14 cellular contexts compared by ENCODE assay signal in genomic region chr1:169676001-169676400, GRCh38. TPM values are rescaled to one million over a fixed set of nuclear protein-coding genes. Genes with fewer than 3 reads are reported as not detected.
DNase-seq lines count a peak whose midpoint lies in the region; ATAC-seq and TF ChIP-seq lines count a peak whose summit lies in the region.
"Had no signal": no experiment of that assay in that cellular context is flagged by ENCODE, and none has a peak within 500 bp of the region (broad histone marks: within the 10 kb centered on the region; RNA-seq: fewer than 3 reads in every experiment).

No MANE protein-coding gene starts in this region.

- H3K4me1 ChIP-seq in GM23338 (ENCODE audit: insufficient read depth) (peaks cover 13% of the 10 kb centered on the region; the same call in 1 of the 2 replicates), left lung (peaks cover 0 to 5% of the 10 kb centered on the region in 2 donors), lower lobe of right lung (peaks cover 5% of the 10 kb centered on the region)
- H3K4me1 ChIP-seq: pancreas had no signal

- H3K27ac Mint-ChIP-seq in GM23338 = no peak overlapping the region
- peak overlapping the region; percentile 79 for H3K27ac Mint-ChIP-seq in activated naive CD8-positive, alpha-beta T cell
- H3K27ac Mint-ChIP-seq: type B pancreatic cell had no signal

- no peaks in the 10 kb centered on the region for H3F3A ChIP-seq in GM23338 (replicated peaks; ENCODE audit: low read depth)

- DNase-seq in AG09309 (ENCODE audit: low read depth) (peak; percentile 1), GM23338 (ENCODE audit: low spot score) (no peak), left lung (no peak), lower lobe of right lung (no peak)
- DNase-seq: activated CD4-positive, alpha-beta T cell treated with anti-CD3 and anti-CD28 coated beads, Interleukin-2, amount 50 U/mL, for 1 hour; immature natural killer cell; pancreas had no signal

- TF ChIP-seq CTCF in AG09309 (IDR thresholded peaks at IDR 0.05; ENCODE audit: control insufficient read depth, insufficient read depth, low read depth, low read length, missing control alignments) (no peak), GM23338 (conservative IDR thresholded peaks at IDR 0.05; ENCODE audit: low read depth in 2 of 2) (no peak), left lung (IDR thresholded peaks at IDR 0.05) (no peak), lower lobe of right lung (IDR thresholded peaks at IDR 0.05) (no peak)

- H2AFZ ChIP-seq in GM23338 = no peak overlapping the region

- H3K4me3 ChIP-seq in AG09309 (ENCODE audit: control insufficient read depth, low read depth, low read length) (no peak overlapping the region), GM23338 (no peak overlapping the region), left lung (no peak overlapping the region), lower lobe of right lung (no peak overlapping the region)
- H3K4me3 ChIP-seq: K562, pancreas had no signal

- no peaks in the 10 kb centered on the region; the same call in 1 of the 2 replicates for H4K20me1 ChIP-seq in GM23338 (replicated peaks; ENCODE audit: insufficient read depth)

- H3K27ac ChIP-seq in GM23338 (ENCODE audit: low read depth) (no peak overlapping the region), left lung (no peak overlapping the region), lower lobe of right lung (no peak overlapping the region)
- H3K27ac ChIP-seq: pancreas had no signal

- H3K36me3 Mint-ChIP-seq in GM23338 (ENCODE audit: low read depth) = no peaks in the 10 kb centered on the region
- peaks cover 4% of the 10 kb centered on the region for H3K36me3 Mint-ChIP-seq in activated naive CD8-positive, alpha-beta T cell
- H3K36me3 Mint-ChIP-seq: type B pancreatic cell had no signal

- peaks cover 9% of the 10 kb centered on the region for H3K4me1 Mint-ChIP-seq in GM23338
- peaks cover 72% of the 10 kb centered on the region for H3K4me1 Mint-ChIP-seq in activated naive CD8-positive, alpha-beta T cell (ENCODE audit: low read depth)

- H3K27me3 ChIP-seq in GM23338 (ENCODE audit: insufficient read depth) = peaks cover 30% of the 10 kb centered on the region
- H3K27me3 ChIP-seq in left lung = no peaks in the 10 kb centered on the region
- no peaks in the 10 kb centered on the region for H3K27me3 ChIP-seq in lower lobe of right lung (ENCODE audit: low read depth)
- H3K27me3 ChIP-seq: pancreas had no signal

- H3K36me3 ChIP-seq in GM23338 (ENCODE audit: insufficient read depth) (no peaks in the 10 kb centered on the region), left lung (no peaks in the 10 kb centered on the region), lower lobe of right lung (no peaks in the 10 kb centered on the region)
- H3K36me3 ChIP-seq: pancreas had no signal

- peaks cover 28% of the 10 kb centered on the region for H3K27me3 Mint-ChIP-seq in GM23338 (ENCODE audit: insufficient read depth, low read depth, poor library complexity)
- H3K27me3 Mint-ChIP-seq in activated naive CD8-positive, alpha-beta T cell = no peaks in the 10 kb centered on the region
- H3K27me3 Mint-ChIP-seq: type B pancreatic cell had no signal

- H3K9me2 ChIP-seq in GM23338 (ENCODE audit: insufficient read depth) = peaks cover 6% of the 10 kb centered on the region; the same call in 1 of the 2 replicates

- peak; percentile 28; the same call in 1 of the 3 replicates for ATAC-seq in GM23338
- peak; percentile 62 for ATAC-seq in left lung
- ATAC-seq in GM18909 (IDR thresholded peaks at IDR 0.05; ENCODE audit: poor library complexity, unreplicated experiment) = no peak
- ATAC-seq in GM21723 (IDR thresholded peaks at IDR 0.05; ENCODE audit: unreplicated experiment) = no peak
- ATAC-seq in lower lobe of right lung = no peak
- ATAC-seq in HG03378 (IDR thresholded peaks at IDR 0.05; ENCODE audit: unreplicated experiment) = no peak
- ATAC-seq: K562, pancreas had no signal

- intact Hi-C loops in left lung (cut with DNase I) (no loop called here), lower lobe of right lung (cut with DNase I) (no loop called here)

- H3K9me3 ChIP-seq in left lung (peaks cover 0 to 2% of the 10 kb centered on the region in 2 donors), lower lobe of right lung (no peaks in the 10 kb centered on the region)
- H3K9me3 ChIP-seq: pancreas had no signal

- no peaks in the 10 kb centered on the region; the same call in 1 of the 3 replicates for H3K9me3 Mint-ChIP-seq in GM23338
- no peaks in the 10 kb centered on the region for H3K9me3 Mint-ChIP-seq in activated naive CD8-positive, alpha-beta T cell (ENCODE audit: low read depth)
- H3K9me3 Mint-ChIP-seq: type B pancreatic cell had no signal

- H3K4me3 Mint-ChIP-seq in GM23338 = no peak overlapping the region
- H3K4me3 Mint-ChIP-seq in activated naive CD8-positive, alpha-beta T cell = no peak overlapping the region
- H3K4me3 Mint-ChIP-seq: type B pancreatic cell had no signal

- no peak overlapping the region for H3K4me2 ChIP-seq in GM23338

- H3K79me2 ChIP-seq in GM23338 (replicated peaks; ENCODE audit: insufficient read depth) = no peaks in the 10 kb centered on the region

TF ChIP-seq in GM23338, 12 proteins besides CTCF, POLR2A, EP300 and RAD21 (continues in another document):
- TF ChIP-seq EZH2 (IDR thresholded peaks at IDR 0.05; ENCODE audit: low read depth, unreplicated experiment) = no peak
- no peak for TF ChIP-seq STAT1 (IDR thresholded peaks at IDR 0.05; ENCODE audit: unreplicated experiment)
- TF ChIP-seq JUNB (IDR thresholded peaks at IDR 0.05; ENCODE audit: unreplicated experiment) = no peak
- no peak for TF ChIP-seq POLR2AphosphoS5 (IDR thresholded peaks at IDR 0.05; ENCODE audit: low read depth)
- TF ChIP-seq EZH2phosphoT487 (IDR thresholded peaks at IDR 0.05; ENCODE audit: unreplicated experiment) = no peak
- TF ChIP-seq, protein P1, sequence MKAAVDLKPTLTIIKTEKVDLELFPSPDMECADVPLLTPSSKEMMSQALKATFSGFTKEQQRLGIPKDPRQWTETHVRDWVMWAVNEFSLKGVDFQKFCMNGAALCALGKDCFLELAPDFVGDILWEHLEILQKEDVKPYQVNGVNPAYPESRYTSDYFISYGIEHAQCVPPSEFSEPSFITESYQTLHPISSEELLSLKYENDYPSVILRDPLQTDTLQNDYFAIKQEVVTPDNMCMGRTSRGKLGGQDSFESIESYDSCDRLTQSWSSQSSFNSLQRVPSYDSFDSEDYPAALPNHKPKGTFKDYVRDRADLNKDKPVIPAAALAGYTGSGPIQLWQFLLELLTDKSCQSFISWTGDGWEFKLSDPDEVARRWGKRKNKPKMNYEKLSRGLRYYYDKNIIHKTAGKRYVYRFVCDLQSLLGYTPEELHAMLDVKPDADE (IDR thresholded peaks at IDR 0.05) = no peak
- TF ChIP-seq, protein P2, sequence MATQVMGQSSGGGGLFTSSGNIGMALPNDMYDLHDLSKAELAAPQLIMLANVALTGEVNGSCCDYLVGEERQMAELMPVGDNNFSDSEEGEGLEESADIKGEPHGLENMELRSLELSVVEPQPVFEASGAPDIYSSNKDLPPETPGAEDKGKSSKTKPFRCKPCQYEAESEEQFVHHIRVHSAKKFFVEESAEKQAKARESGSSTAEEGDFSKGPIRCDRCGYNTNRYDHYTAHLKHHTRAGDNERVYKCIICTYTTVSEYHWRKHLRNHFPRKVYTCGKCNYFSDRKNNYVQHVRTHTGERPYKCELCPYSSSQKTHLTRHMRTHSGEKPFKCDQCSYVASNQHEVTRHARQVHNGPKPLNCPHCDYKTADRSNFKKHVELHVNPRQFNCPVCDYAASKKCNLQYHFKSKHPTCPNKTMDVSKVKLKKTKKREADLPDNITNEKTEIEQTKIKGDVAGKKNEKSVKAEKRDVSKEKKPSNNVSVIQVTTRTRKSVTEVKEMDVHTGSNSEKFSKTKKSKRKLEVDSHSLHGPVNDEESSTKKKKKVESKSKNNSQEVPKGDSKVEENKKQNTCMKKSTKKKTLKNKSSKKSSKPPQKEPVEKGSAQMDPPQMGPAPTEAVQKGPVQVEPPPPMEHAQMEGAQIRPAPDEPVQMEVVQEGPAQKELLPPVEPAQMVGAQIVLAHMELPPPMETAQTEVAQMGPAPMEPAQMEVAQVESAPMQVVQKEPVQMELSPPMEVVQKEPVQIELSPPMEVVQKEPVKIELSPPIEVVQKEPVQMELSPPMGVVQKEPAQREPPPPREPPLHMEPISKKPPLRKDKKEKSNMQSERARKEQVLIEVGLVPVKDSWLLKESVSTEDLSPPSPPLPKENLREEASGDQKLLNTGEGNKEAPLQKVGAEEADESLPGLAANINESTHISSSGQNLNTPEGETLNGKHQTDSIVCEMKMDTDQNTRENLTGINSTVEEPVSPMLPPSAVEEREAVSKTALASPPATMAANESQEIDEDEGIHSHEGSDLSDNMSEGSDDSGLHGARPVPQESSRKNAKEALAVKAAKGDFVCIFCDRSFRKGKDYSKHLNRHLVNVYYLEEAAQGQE (IDR thresholded peaks at IDR 0.05; ENCODE audit: unreplicated experiment) = no peak
- no peak for TF ChIP-seq NANOG (IDR thresholded peaks at IDR 0.05; ENCODE audit: borderline replicate concordance)

RNA-seq across cellular contexts. Expression of gene SELL, which starts 35.4 kb away (rescaled TPM):
- total RNA-seq in GM23338 (2014; rRNA removed; shearing (Covaris generic)) = not detected in 2 replicates
- not detected in 2 replicates for polyA plus RNA-seq in GM23338 (2016; fragmentation: Nextera tagmentation; extraction: Ambion mirVana)
- total RNA-seq in left lung = 10 to 100 TPM; 10.2 to 59.2 TPM
- total RNA-seq in lower lobe of right lung = 23.8 TPM
- total RNA-seq: SK-MEL-5 had no signal
- polyA plus RNA-seq: K562 had no signal

RNA-seq across cellular contexts. Expression of gene SELP, which starts 46.1 kb away (rescaled TPM):
- not detected in 2 replicates for total RNA-seq in GM23338 (2014; rRNA removed; shearing (Covaris generic))
- not detected in 2 replicates for polyA plus RNA-seq in GM23338 (2016; fragmentation: Nextera tagmentation; extraction: Ambion mirVana)
- total RNA-seq in left lung = 10 to 100 TPM; 22.0 to 27.0 TPM
- 21.4 TPM for total RNA-seq in lower lobe of right lung
- total RNA-seq: K562, SK-MEL-5 had no signal
- polyA plus RNA-seq: K562 had no signal

RNA-seq across cellular contexts. Expression of gene SELE, which starts 57.9 kb away (rescaled TPM):
- not detected in 2 replicates for total RNA-seq in GM23338 (2014; rRNA removed; shearing (Covaris generic))
- not detected in 2 replicates for polyA plus RNA-seq in GM23338 (2016; fragmentation: Nextera tagmentation; extraction: Ambion mirVana)
- total RNA-seq in left lung = 1 to 10 TPM; 2.5 to 3.4 TPM
- 0.38 TPM for total RNA-seq in lower lobe of right lung
- total RNA-seq: K562, SK-MEL-5 had no signal
- polyA plus RNA-seq: immature natural killer cell had no signal

Comparison
In these comparisons a context has a peak if more than half of its experiments do, and no peak if none do; other contexts are left out.
1. ATAC-seq: peak in GM23338 (single experiment) and left lung (single experiment); none in GM18909 (single experiment), GM21723 (single experiment), lower lobe of right lung (0 of 2) and HG03378 (single experiment).
2. RNA of gene SELL, which starts 35.4 kb away (total RNA-seq): 10.2 to 59.2 TPM in left lung and 23.8 TPM in lower lobe of right lung (single experiment); not detected in GM23338; every median in the first group is over 10 times any median in the second.
3. RNA of gene SELP, which starts 46.1 kb away (total RNA-seq): 22.0 to 27.0 TPM in left lung and 21.4 TPM in lower lobe of right lung (single experiment); not detected in GM23338; every median in the first group is over 10 times any median in the second.